Comparison of ENCODE assay signal across 8 cellular contexts in genomic region chr19:7098701-7099596, GRCh38. TPM values are rescaled to one million over a fixed set of nuclear protein-coding genes. Genes with fewer than 3 reads are reported as not detected.
A peak's percentile ranks its signal among the peaks of the same experiment; 100 is the strongest.
DNase-seq lines count a peak whose midpoint lies in the region; ATAC-seq and TF ChIP-seq lines count a peak whose summit lies in the region.

No MANE protein-coding gene starts in this region.

- peak overlapping the region; percentile 2 to 70 (median 57) for H3K4me3 ChIP-seq in upper lobe of left lung

- peak overlapping the region; percentile 89 to 95 (median 90) for H3K27ac ChIP-seq in upper lobe of left lung

- peak in 1 of 4 donors; percentile 76 for TF ChIP-seq POLR2A in upper lobe of left lung (IDR thresholded peaks at IDR 0.05)

- DNase-seq in GM13977 (ENCODE audit: low spot score), result peak; percentile 90
- peak; percentile 90 for DNase-seq in NCI-H146 (lab: John Stamatoyannopoulos, UW)
- DNase-seq in T-helper 1 cell, result peak; percentile 63 to 91 (median 80)
- peak; percentile 96 for DNase-seq in amniotic stem cell (lab: John Stamatoyannopoulos, UW)
- peak; percentile 93 for DNase-seq in left cardiac atrium
- DNase-seq in posterior vena cava (ENCODE audit: low spot score), result peak; percentile 98
- peak; percentile 86 to 95 for DNase-seq in upper lobe of left lung

- 0 to 2% methylated on average over 61 to 74 of the region's 78 CpGs for WGBS in upper lobe of left lung, 2 donors

- no peaks in the 10 kb centered on the region for H3K36me3 ChIP-seq in upper lobe of left lung

- H3K9me3 ChIP-seq in upper lobe of left lung, result peaks cover 5 to 24% (median 12%) of the 10 kb centered on the region in 4 donors

- peak; percentile 78 for ATAC-seq in HG02852 (IDR thresholded peaks at IDR 0.05; ENCODE audit: unreplicated experiment)
- ATAC-seq in left cardiac atrium, result peak; percentile 96 to 97
- peak; percentile 95 to 96 for ATAC-seq in upper lobe of left lung (ENCODE audit: low FRiP score in 2 of 2)

- no peaks in the 10 kb centered on the region for H3K27me3 ChIP-seq in upper lobe of left lung

- TF ChIP-seq EP300 in upper lobe of left lung (IDR thresholded peaks at IDR 0.05), result no peak

- TF ChIP-seq CTCF in GM13977 (IDR thresholded peaks at IDR 0.05; ENCODE audit: extremely low read depth, insufficient read depth, missing control alignments), result no peak
- no peak for TF ChIP-seq CTCF in upper lobe of left lung (IDR thresholded peaks at IDR 0.05)

- intact Hi-C loops in left cardiac atrium (cut with DNase I) (no loop called here), posterior vena cava (cut with DNase I) (loop anchor here in 1 of 2 donors (5.0 kb wide), 1 partner anchor 902 kb away; no protein-coding TSS in a partner anchor)

- in situ Hi-C loops in GM13977 (cut with MboI; ENCODE audit: low pct_unique_long_range_greater_than_20kb, low sequenced_read_pairs, unreplicated experiment), result no loop called here

- H3K4me1 ChIP-seq in upper lobe of left lung, result peaks cover 4 to 27% (median 9%) of the 10 kb centered on the region in 4 donors

RNA-seq across cellular contexts. Expression of gene ZNF557, which starts 29.4 kb away (rescaled TPM):
- total RNA-seq in left cardiac atrium (1 to 10 TPM; 4.4 to 6.3 TPM), posterior vena cava (1 to 10 TPM; 8.2 TPM), upper lobe of left lung (10 to 100 TPM in 3 of 6 donors, 1 to 10 TPM in 3; 2.4 to 22.0 (median 9.9) TPM)

RNA-seq across cellular contexts. Expression of gene MBD3L3, which starts 40.5 kb away (rescaled TPM):
- total RNA-seq in left cardiac atrium (not detected), posterior vena cava (not detected), upper lobe of left lung (not detected)

RNA-seq across cellular contexts. Expression of gene MBD3L2, which starts 49.8 kb away (rescaled TPM):
- not detected for total RNA-seq in left cardiac atrium
- total RNA-seq in posterior vena cava, result not detected
- not detected for total RNA-seq in upper lobe of left lung

RNA-seq across cellular contexts. Expression of gene MBD3L4, which starts 59.0 kb away (rescaled TPM):
- total RNA-seq in left cardiac atrium, result not detected
- total RNA-seq in posterior vena cava, result not detected
- not detected for total RNA-seq in upper lobe of left lung

Comparison
In these comparisons a context has a peak if more than half of its experiments do, and no peak if none do; other contexts are left out.
1. Peak in every context shown above with its lines: DNase-seq, ATAC-seq, H3K4me3 ChIP-seq and H3K27ac ChIP-seq.